Comparison of ENCODE assay signal across 25 cellular contexts in genomic region chr17:19717411-19717908, GRCh38. TPM values are rescaled to one million over a fixed set of nuclear protein-coding genes. Genes with fewer than 3 reads are reported as not detected.
DNase-seq lines count a peak whose midpoint lies in the region; ATAC-seq and TF ChIP-seq lines count a peak whose summit lies in the region.
"Had no signal": no experiment of that assay in that cellular context is flagged by ENCODE, and none has a peak within 500 bp of the region (broad histone marks: within the 10 kb centered on the region; RNA-seq: fewer than 3 reads in every experiment).

No MANE protein-coding gene starts in this region.

- H4K20me1 ChIP-seq in PC-9 (ENCODE audit: insufficient read depth), result no peaks in the 10 kb centered on the region

- H3K4me1 ChIP-seq in PC-9 (replicated peaks; ENCODE audit: insufficient read depth), result peaks cover 78% of the 10 kb centered on the region
- peaks cover 11 to 44% of the 10 kb centered on the region in 2 donors for H3K4me1 ChIP-seq in esophagus (ENCODE audit: control insufficient read depth in 2 of 2, insufficient read depth in 2 of 2, low read length in 1 of 2)
- peaks cover 9% of the 10 kb centered on the region for H3K4me1 ChIP-seq in parathyroid adenoma

- H3K27me3 ChIP-seq in H7 (ENCODE audit: control insufficient read depth, insufficient read depth, low read length), result no peaks in the 10 kb centered on the region
- no peaks in the 10 kb centered on the region for H3K27me3 ChIP-seq in PC-9 (ENCODE audit: insufficient read depth, low read depth)
- no peaks in the 10 kb centered on the region for H3K27me3 ChIP-seq in esophagus (ENCODE audit: control insufficient read depth in 1 of 2, insufficient read depth in 2 of 2, low read length in 2 of 2)
- no peaks in the 10 kb centered on the region for H3K27me3 ChIP-seq in parathyroid adenoma (ENCODE audit: control insufficient read depth, insufficient read depth, low read length)
- H3K27me3 ChIP-seq: BLaER1 treated with 17β-estradiol and CSF1 and Interleukin-3, amounts not matched to agents 10 nM and 100 nM; Peyer's patch had no signal

- WGBS in esophagus, 2 donors, result 54 to 67% methylated on average over 10 of the region's 10 CpGs

- ATAC-seq in HG03469 (IDR thresholded peaks at IDR 0.05; ENCODE audit: unreplicated experiment), result no peak
- ATAC-seq: CD8-positive, alpha-beta T cell; HCT116 had no signal

- BruUV-seq in PC-9 (replicated peaks; lab: Mats Ljungman, UMichigan), result no TSS peak

- H3K4me3 ChIP-seq in H7 (ENCODE audit: insufficient read depth, low read depth, low read length) (no peak overlapping the region), PC-9 (no peak overlapping the region), esophagus (ENCODE audit: low read depth in 1 of 2, low read length in 2 of 2) (no peak overlapping the region), parathyroid adenoma (ENCODE audit: low read depth, low read length) (no peak overlapping the region), coronary artery (no peak overlapping the region)
- H3K4me3 ChIP-seq: BLaER1 treated with 17β-estradiol and CSF1 and Interleukin-3, amounts not matched to agents 10 nM and 100 nM; GM23248; Peyer's patch; SJCRH30 had no signal

- no peak overlapping the region for H3K27ac ChIP-seq in PC-9
- H3K27ac ChIP-seq in esophagus (ENCODE audit: low read depth in 2 of 2, low read length in 1 of 2), result peak overlapping the region; percentile 78 to 92
- no peak overlapping the region for H3K27ac ChIP-seq in parathyroid adenoma
- H3K27ac ChIP-seq in coronary artery, result no peak overlapping the region
- H3K27ac ChIP-seq: BLaER1 treated with 17β-estradiol and CSF1 and Interleukin-3, amounts not matched to agents 10 nM and 100 nM; GM23248; HL-60; SJCRH30 had no signal

- H3K36me3 ChIP-seq in H7 (replicated peaks; ENCODE audit: control insufficient read depth, insufficient read depth, low read length) (no peaks in the 10 kb centered on the region), PC-9 (ENCODE audit: low read depth) (no peaks in the 10 kb centered on the region), esophagus (ENCODE audit: control insufficient read depth in 2 of 2, insufficient read depth in 2 of 2, low read length in 1 of 2) (no peaks in the 10 kb centered on the region), parathyroid adenoma (ENCODE audit: control insufficient read depth, insufficient read depth, low read length) (no peaks in the 10 kb centered on the region)
- H3K36me3 ChIP-seq: BLaER1 treated with 17β-estradiol and CSF1 and Interleukin-3, amounts not matched to agents 10 nM and 100 nM; Peyer's patch; SJCRH30 had no signal

- H3K9me3 ChIP-seq in PC-9 (ENCODE audit: insufficient read depth, low read depth) (no peaks in the 10 kb centered on the region), esophagus (ENCODE audit: control insufficient read depth in 2 of 2, insufficient read depth in 1 of 2, low read depth in 1 of 2, low read length in 1 of 2) (no peaks in the 10 kb centered on the region), parathyroid adenoma (ENCODE audit: control insufficient read depth, low read length) (no peaks in the 10 kb centered on the region)
- H3K9me3 ChIP-seq: BLaER1 treated with 17β-estradiol and CSF1 and Interleukin-3, amounts not matched to agents 10 nM and 100 nM; Peyer's patch; SJCRH30 had no signal

- CTCF ChIA-PET in PC-9 (lab: Charles Lee), result interaction anchor here (1.2 to 2.4 kb wide), 2 partner anchors 35 to 347 kb away, joined by 3 to 8 read pairs; no protein-coding TSS in a partner anchor

- POLR2A ChIA-PET in PC-9 (lab: Charles Lee; ENCODE audit: unreplicated experiment), result interaction anchor here (0.7 kb wide), 1 partner anchor 10 kb away, joined by 5 read pairs; no protein-coding TSS in a partner anchor

- TF ChIP-seq CTCF in PC-9 (conservative IDR thresholded peaks at IDR 0.05) (no peak), parathyroid adenoma (IDR thresholded peaks at IDR 0.05) (no peak), coronary artery (IDR thresholded peaks at IDR 0.05) (no peak)

- peaks cover 26% of the 10 kb centered on the region for H3F3A ChIP-seq in PC-9 (ENCODE audit: insufficient read depth, low read depth)

- DNase-seq in H7 (peak; percentile 45), PC-9 (peak in 1 of 2 experiments; percentile 52), NCI-H1694 treated with DMSO at 0.1 percent for 48 hours (lab: John Stamatoyannopoulos, UW) (no peak), coronary artery (ENCODE audit: low spot score) (no peak), CD1c-positive myeloid dendritic cell (ENCODE audit: extremely low spot score) (no peak)
- DNase-seq: ACHN; Calu3; CD8-positive, alpha-beta T cell; GM23248; KG1; NCI-H1092; NCI-H146; NCI-H2029 treated with DMSO at 0.1 percent for 48 hours; NCI-H226; NCI-H524; NCI-H82; SJCRH30 had no signal

- H3K4me2 ChIP-seq in PC-9 (peak overlapping the region; percentile 65), parathyroid adenoma (ENCODE audit: low read length) (no peak overlapping the region)
- H3K4me2 ChIP-seq: BLaER1 treated with 17β-estradiol and CSF1 and Interleukin-3, amounts not matched to agents 10 nM and 100 nM had no signal

- H3K79me2 ChIP-seq in PC-9 (ENCODE audit: low read depth) (no peaks in the 10 kb centered on the region), parathyroid adenoma (no peaks in the 10 kb centered on the region)

- no peak overlapping the region for H3K9ac ChIP-seq in parathyroid adenoma
- H3K9ac ChIP-seq: BLaER1 treated with 17β-estradiol and CSF1 and Interleukin-3, amounts not matched to agents 10 nM and 100 nM; GM23248 had no signal

- H2AFZ ChIP-seq in PC-9, result no peak overlapping the region
- H2AFZ ChIP-seq in parathyroid adenoma, result peak overlapping the region; percentile 39
- H2AFZ ChIP-seq: GM23248 had no signal

- no peaks in the 10 kb centered on the region for H3K9me2 ChIP-seq in PC-9 (ENCODE audit: insufficient read depth)

- intact Hi-C loops in PC-9 (cut with micrococcal nuclease; ENCODE audit: unreplicated experiment), result loop anchor here (2.0 kb wide), 2 partner anchors 35 to 67 kb away; no protein-coding TSS in a partner anchor

RNA-seq across cellular contexts. Expression of gene SLC47A2, which starts 1.1 kb away (rescaled TPM):
- total RNA-seq in H7 (2014; rRNA removed; shearing (Covaris generic)), result not detected in 2 replicates
- 38.9 and 42.6 TPM in 2 replicates for total RNA-seq in PC-9 (2021)
- 1 to 10 TPM; 1.1 to 2.7 TPM for polyA plus RNA-seq in esophagus
- total RNA-seq: Calu3; CD8-positive, alpha-beta T cell; Daoy; GM23248; SJCRH30 had no signal
- polyA plus RNA-seq: GM23248 had no signal

RNA-seq across cellular contexts. Expression of gene ALDH3A1, which starts 30.6 kb away (rescaled TPM):
- 0.24 and 0.26 TPM in 2 replicates for total RNA-seq in H7 (2014; rRNA removed; shearing (Covaris generic))
- 1,620 and 1,906 TPM in 2 replicates for total RNA-seq in PC-9 (2021)
- 100 to 1,000 TPM; 202 to 673 TPM for polyA plus RNA-seq in esophagus
- total RNA-seq: CD8-positive, alpha-beta T cell; Daoy; SJCRH30 had no signal

Comparison
In these comparisons a context has a peak if more than half of its experiments do, and no peak if none do; other contexts are left out.
1. H3K27ac ChIP-seq: peak in esophagus (2 of 2); none in PC-9 (single experiment), parathyroid adenoma (single experiment) and coronary artery (0 of 2).
2. RNA of gene SLC47A2, which starts 1.1 kb away (total RNA-seq): 38.9 to 42.6 TPM in PC-9; not detected in H7; every median in the first group is over 10 times any median in the second.
3. RNA of gene ALDH3A1, which starts 30.6 kb away (total RNA-seq): 1,620 to 1,906 TPM in PC-9; 0.24 to 0.26 TPM in H7; every median in the first group is over 1,000 times any median in the second.